10 cellular contexts compared by ENCODE assay signal in genomic region chr19:47417746-47418594, GRCh38. TPM values are rescaled to one million over a fixed set of nuclear protein-coding genes. Genes with fewer than 3 reads are reported as not detected.
DNase-seq lines count a peak whose midpoint lies in the region; ATAC-seq and TF ChIP-seq lines count a peak whose summit lies in the region.
"Had no signal": no experiment of that assay in that cellular context is flagged by ENCODE, and none has a peak within 500 bp of the region (broad histone marks: within the 10 kb centered on the region; RNA-seq: fewer than 3 reads in every experiment).

No MANE protein-coding gene starts in this region.

- H3K9ac ChIP-seq in iPS-18a (ENCODE audit: low read length), result no peak overlapping the region

- no peak for TF ChIP-seq EP300 in stomach (IDR thresholded peaks at IDR 0.05)

- H3K4me1 Mint-ChIP-seq in activated CD4-positive, alpha-beta memory T cell treated with anti-CD3 and anti-CD28 coated beads, Interleukin-2, amount 10 ng/mL, durations not matched to agents 7 days and 5 days, result peaks cover 15% of the 10 kb centered on the region
- peaks cover 28% of the 10 kb centered on the region for H3K4me1 Mint-ChIP-seq in activated CD4-positive, alpha-beta memory T cell treated with anti-CD3 and anti-CD28 coated beads for 36 hours (ENCODE audit: low read depth)
- peaks cover 26% of the 10 kb centered on the region for H3K4me1 Mint-ChIP-seq in activated T-helper 17 cell treated with anti-CD3 and anti-CD28 coated beads, Interleukin-2, amount 50 U/mL, for 72 hours

- H3K4me3 ChIP-seq in iPS-18a (ENCODE audit: low read length) (peak overlapping the region; percentile 61), stomach (peak overlapping the region; percentile 46 to 52 (median 48))

- 4 to 6% (median 5%) methylated on average over 24 to 29 of the region's 29 CpGs for WGBS in stomach, 5 donors

- H3K36me3 ChIP-seq in iPS-18a (ENCODE audit: control insufficient read depth, low read depth, low read length) (no peaks in the 10 kb centered on the region), stomach (peaks cover 0 to 8% (median 3%) of the 10 kb centered on the region in 4 donors)

- no peak for DNase-seq in activated CD4-positive, alpha-beta memory T cell treated with anti-CD3 and anti-CD28 coated beads, Interleukin-2, amount 10 ng/mL, durations not matched to agents 7 days and 5 days
- DNase-seq in activated CD4-positive, alpha-beta memory T cell treated with anti-CD3 and anti-CD28 coated beads for 36 hours, result no peak
- DNase-seq in stomach, result no peak
- DNase-seq in DMS 273 treated with DMSO at 0.1 percent for 48 hours (lab: John Stamatoyannopoulos, UW), result no peak

- H3K27ac ChIP-seq in iPS-18a (ENCODE audit: low read length) (no peak overlapping the region), stomach (peak overlapping the region in 1 of 5 donors; percentile 18)

- TF ChIP-seq POLR2A in stomach (IDR thresholded peaks at IDR 0.05), result no peak

- intact Hi-C loops in activated CD4-positive, alpha-beta memory T cell treated with anti-CD3 and anti-CD28 coated beads for 36 hours (cut with micrococcal nuclease), result no loop called here
- intact Hi-C loops in stomach (cut with DNase I; ENCODE audit: low total_unique reads), result no loop called here

- H3K27me3 ChIP-seq in iPS-18a (ENCODE audit: control insufficient read depth, insufficient read depth, low read length) (peaks cover 66% of the 10 kb centered on the region), stomach (peaks cover 28 to 96% (median 76%) of the 10 kb centered on the region in 3 donors)

- no peak overlapping the region for H3K27ac Mint-ChIP-seq in activated CD4-positive, alpha-beta memory T cell treated with anti-CD3 and anti-CD28 coated beads, Interleukin-2, amount 10 ng/mL, durations not matched to agents 7 days and 5 days
- H3K27ac Mint-ChIP-seq in activated CD4-positive, alpha-beta memory T cell treated with anti-CD3 and anti-CD28 coated beads for 36 hours, result no peak overlapping the region
- no peak overlapping the region for H3K27ac Mint-ChIP-seq in activated T-helper 17 cell treated with anti-CD3 and anti-CD28 coated beads, Interleukin-2, amount 50 U/mL, for 72 hours
- H3K27ac Mint-ChIP-seq: CD14-positive monocyte had no signal

- peak overlapping the region; percentile 3 for H3K4me3 Mint-ChIP-seq in activated CD4-positive, alpha-beta memory T cell treated with anti-CD3 and anti-CD28 coated beads, Interleukin-2, amount 10 ng/mL, durations not matched to agents 7 days and 5 days
- H3K4me3 Mint-ChIP-seq in activated CD4-positive, alpha-beta memory T cell treated with anti-CD3 and anti-CD28 coated beads for 36 hours, result no peak overlapping the region
- peak overlapping the region; percentile 35 for H3K4me3 Mint-ChIP-seq in activated T-helper 17 cell treated with anti-CD3 and anti-CD28 coated beads, Interleukin-2, amount 50 U/mL, for 72 hours

- ATAC-seq in activated T-helper 17 cell treated with anti-CD3 and anti-CD28 coated beads, Interleukin-2, amount 50 U/mL, for 72 hours (replicated peaks), result no peak
- no peak for ATAC-seq in GM21526 (IDR thresholded peaks at IDR 0.05; ENCODE audit: low FRiP score, unreplicated experiment)
- ATAC-seq in HG03097 (IDR thresholded peaks at IDR 0.05; ENCODE audit: low FRiP score, unreplicated experiment), result no peak

- H3K9me3 Mint-ChIP-seq in activated CD4-positive, alpha-beta memory T cell treated with anti-CD3 and anti-CD28 coated beads, Interleukin-2, amount 10 ng/mL, durations not matched to agents 7 days and 5 days, result no peaks in the 10 kb centered on the region
- H3K9me3 Mint-ChIP-seq in activated CD4-positive, alpha-beta memory T cell treated with anti-CD3 and anti-CD28 coated beads for 36 hours, result no peaks in the 10 kb centered on the region
- H3K9me3 Mint-ChIP-seq in activated T-helper 17 cell treated with anti-CD3 and anti-CD28 coated beads, Interleukin-2, amount 50 U/mL, for 72 hours, result no peaks in the 10 kb centered on the region

- H3K27me3 Mint-ChIP-seq in activated CD4-positive, alpha-beta memory T cell treated with anti-CD3 and anti-CD28 coated beads, Interleukin-2, amount 10 ng/mL, durations not matched to agents 7 days and 5 days, result peaks cover 78% of the 10 kb centered on the region
- peaks cover 66% of the 10 kb centered on the region for H3K27me3 Mint-ChIP-seq in activated CD4-positive, alpha-beta memory T cell treated with anti-CD3 and anti-CD28 coated beads for 36 hours
- peaks cover 74% of the 10 kb centered on the region for H3K27me3 Mint-ChIP-seq in activated T-helper 17 cell treated with anti-CD3 and anti-CD28 coated beads, Interleukin-2, amount 50 U/mL, for 72 hours

- CTCF ChIA-PET in activated CD4-positive, alpha-beta memory T cell treated with anti-CD3 and anti-CD28 coated beads, Interleukin-2, amount 10 ng/mL, durations not matched to agents 7 days and 5 days (lab: Charles Lee), result no interaction called here
- CTCF ChIA-PET in activated CD4-positive, alpha-beta memory T cell treated with anti-CD3 and anti-CD28 coated beads for 36 hours (lab: Charles Lee), result interaction anchor here (1.7 kb wide), 1 partner anchor 18 kb away, joined by 5 read pairs; no protein-coding TSS in a partner anchor

- TF ChIP-seq CTCF in stomach (IDR thresholded peaks at IDR 0.05), result no peak

- no peaks in the 10 kb centered on the region for H3K36me3 Mint-ChIP-seq in activated CD4-positive, alpha-beta memory T cell treated with anti-CD3 and anti-CD28 coated beads, Interleukin-2, amount 10 ng/mL, durations not matched to agents 7 days and 5 days (ENCODE audit: low read depth)
- no peaks in the 10 kb centered on the region for H3K36me3 Mint-ChIP-seq in activated CD4-positive, alpha-beta memory T cell treated with anti-CD3 and anti-CD28 coated beads for 36 hours
- no peaks in the 10 kb centered on the region for H3K36me3 Mint-ChIP-seq in activated T-helper 17 cell treated with anti-CD3 and anti-CD28 coated beads, Interleukin-2, amount 50 U/mL, for 72 hours (ENCODE audit: low read depth)

- H3K4me1 ChIP-seq in iPS-18a (ENCODE audit: control insufficient read depth, low read depth, low read length), result peaks cover 22% of the 10 kb centered on the region
- peaks cover 7 to 40% (median 24%) of the 10 kb centered on the region in 4 donors for H3K4me1 ChIP-seq in stomach

- POLR2A ChIA-PET in activated CD4-positive, alpha-beta memory T cell treated with anti-CD3 and anti-CD28 coated beads, Interleukin-2, amount 10 ng/mL, durations not matched to agents 7 days and 5 days (lab: Charles Lee), result no interaction called here
- POLR2A ChIA-PET in activated CD4-positive, alpha-beta memory T cell treated with anti-CD3 and anti-CD28 coated beads for 36 hours (lab: Charles Lee), result no interaction called here

- H3K9me3 ChIP-seq in iPS-18a (ENCODE audit: control insufficient read depth, low read depth, low read length) (no peaks in the 10 kb centered on the region), stomach (no peaks in the 10 kb centered on the region)

RNA-seq across cellular contexts. Expression of gene MEIS3, which starts 1.4 kb away (rescaled TPM):
- under 1 TPM in 1 of 2 experiments, not detected in 1; 0.18 TPM for total RNA-seq in activated CD4-positive, alpha-beta memory T cell treated with anti-CD3 and anti-CD28 coated beads, Interleukin-2, amount 10 ng/mL, durations not matched to agents 7 days and 5 days
- total RNA-seq in activated CD4-positive, alpha-beta memory T cell treated with anti-CD3 and anti-CD28 coated beads for 36 hours, result under 1 TPM; 0.26 to 0.63 TPM
- total RNA-seq in activated T-helper 17 cell treated with anti-CD3 and anti-CD28 coated beads, Interleukin-2, amount 50 U/mL, for 72 hours, result under 1 TPM in 1 of 2 donors, not detected in 1; 0.39 TPM
- total RNA-seq in stomach, result 10 to 100 TPM in 3 of 5 donors, 1 to 10 TPM in 2; 3.1 to 18.2 (median 10.5) TPM
- polyA plus RNA-seq in stomach, result 10 to 100 TPM; 11.9 to 16.7 (median 15.3) TPM
- polyA plus RNA-seq: CD14-positive monocyte had no signal

RNA-seq across cellular contexts. Expression of gene SLC8A2, which starts 53.7 kb away (rescaled TPM):
- not detected for total RNA-seq in activated CD4-positive, alpha-beta memory T cell treated with anti-CD3 and anti-CD28 coated beads, Interleukin-2, amount 10 ng/mL, durations not matched to agents 7 days and 5 days
- total RNA-seq in activated CD4-positive, alpha-beta memory T cell treated with anti-CD3 and anti-CD28 coated beads for 36 hours, result under 1 TPM in 1 of 2 experiments, not detected in 1; 0.14 TPM
- under 1 TPM; 0.06 to 0.50 TPM for total RNA-seq in activated T-helper 17 cell treated with anti-CD3 and anti-CD28 coated beads, Interleukin-2, amount 50 U/mL, for 72 hours
- 10 to 100 TPM in 1 of 5 donors, 1 to 10 TPM in 3, under 1 TPM in 1; 0.73 to 17.9 (median 6.4) TPM for total RNA-seq in stomach
- polyA plus RNA-seq in stomach, result under 1 TPM; 0.12 to 0.60 (median 0.46) TPM
- total RNA-seq: glomerular endothelial cell had no signal
- polyA plus RNA-seq: CD14-positive monocyte had no signal
